16 cellular contexts compared by ENCODE assay signal in the genomic region with DNA sequence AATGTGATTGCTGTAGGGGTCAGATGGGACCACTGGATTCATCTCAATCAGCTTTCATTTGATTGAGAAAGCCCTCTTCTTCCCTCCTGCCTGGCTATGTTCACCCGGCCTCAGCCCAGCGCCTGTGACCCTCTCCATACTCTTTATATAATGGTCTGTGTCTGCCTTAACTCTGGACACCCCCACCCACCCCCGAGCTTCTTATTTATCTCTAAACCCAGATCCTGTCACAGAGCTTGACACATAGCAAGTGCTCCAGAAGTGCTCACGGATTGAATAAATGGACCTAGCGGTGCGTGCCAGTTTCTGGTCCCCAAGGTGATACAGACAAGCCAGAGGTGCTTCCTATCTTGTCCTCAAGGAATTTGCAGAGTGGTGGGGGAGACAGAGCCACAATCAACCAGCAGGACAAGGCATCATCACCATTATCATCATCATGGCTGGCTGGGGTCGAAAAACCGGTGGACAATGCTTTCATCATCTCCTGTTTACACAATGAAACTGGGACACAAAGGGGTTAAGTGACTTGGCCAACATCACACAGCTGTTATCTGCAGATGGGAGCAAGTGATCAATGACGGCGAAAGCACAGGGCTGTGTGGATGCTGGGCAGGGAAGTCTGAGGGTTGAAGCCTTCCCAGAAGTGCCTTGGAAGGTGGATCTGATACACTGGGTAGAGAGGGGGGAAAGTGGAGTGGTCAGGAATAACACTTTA. TPM values are rescaled to one million over a fixed set of nuclear protein-coding genes. Genes with fewer than 3 reads are reported as not detected.
DNase-seq lines count a peak whose midpoint lies in the region; ATAC-seq and TF ChIP-seq lines count a peak whose summit lies in the region.
"Had no signal": no experiment of that assay in that cellular context is flagged by ENCODE, and none has a peak within 500 bp of the region (broad histone marks: within the 10 kb centered on the region; RNA-seq: fewer than 3 reads in every experiment).

No MANE protein-coding gene starts in this region.

- DNase-seq in SHP77 (lab: John Stamatoyannopoulos, UW) (peak; percentile 28 to 40), SHP77 treated with DMSO at 0.1 percent for 48 hours (lab: John Stamatoyannopoulos, UW) (no peak), mammary epithelial cell (no peak), mucosa of gallbladder (ENCODE audit: low spot score) (peak; percentile 25), type B pancreatic cell (ENCODE audit: extremely low spot score, unreplicated experiment) (no peak), SKM-1 treated with dmso at 0.1 percent for 144 hours (lab: John Stamatoyannopoulos, UW; ENCODE audit: unreplicated experiment) (no peak), NCI-H2081 treated with DMSO at 0.1 percent for 48 hours (lab: John Stamatoyannopoulos, UW) (no peak)
- DNase-seq: activated CD4-positive, alpha-beta T cell treated with anti-CD3 and anti-CD28 coated beads for 36 hours; cortex of kidney; naive thymus-derived CD4-positive, alpha-beta T cell; NCI-H2029 treated with DMSO at 0.1 percent for 48 hours; SIG-M5; stimulated activated CD4-positive, alpha-beta T cell treated with anti-CD3 and anti-CD28 coated beads, Interleukin-2, amount 100 ng/mL, for 48 hours had no signal

- BruUV-seq in mammary epithelial cell (replicated peaks; lab: Mats Ljungman, UMichigan) = no TSS peak

- CTCF ChIA-PET in mammary epithelial cell (lab: Charles Lee; ENCODE audit: low non-redundant PET) = interaction anchor here (0.6 kb wide), 1 partner anchor 24 kb away, joined by 6 read pairs; no protein-coding TSS in a partner anchor

- dilution Hi-C loops in mammary epithelial cell (cut with HindIII; ENCODE audit: low sequenced_read_pairs) = no loop called here

- no peaks in the 10 kb centered on the region for H3K36me3 Mint-ChIP-seq in type B pancreatic cell
- H3K36me3 Mint-ChIP-seq: IgD-negative memory B cell; naive thymus-derived CD4-positive, alpha-beta T cell had no signal

- no peak overlapping the region for H3K27ac ChIP-seq in mammary epithelial cell (ENCODE audit: insufficient read depth, low read depth, low read length)

- ATAC-seq in GM19035 (IDR thresholded peaks at IDR 0.05; ENCODE audit: unreplicated experiment) = no peak
- ATAC-seq: activated CD4-positive, alpha-beta T cell treated with anti-CD3 and anti-CD28 coated beads for 36 hours; naive thymus-derived CD4-positive, alpha-beta T cell had no signal

- peak overlapping the region; percentile 37 for H3K27ac Mint-ChIP-seq in type B pancreatic cell
- H3K27ac Mint-ChIP-seq: activated CD4-positive, alpha-beta T cell treated with anti-CD3 and anti-CD28 coated beads for 36 hours; naive thymus-derived CD4-positive, alpha-beta T cell had no signal

- H3K27me3 Mint-ChIP-seq in type B pancreatic cell = peaks cover 70% of the 10 kb centered on the region

- H3K79me2 ChIP-seq in mammary epithelial cell (ENCODE audit: insufficient read depth, low read length) = no peaks in the 10 kb centered on the region

- H3K4me2 ChIP-seq in mammary epithelial cell (ENCODE audit: insufficient read depth, low read depth, low read length) = no peak overlapping the region

- TF ChIP-seq CTCF in mammary epithelial cell (conservative IDR thresholded peaks at IDR 0.05 in 1 of 2, IDR thresholded peaks at IDR 0.05 in 1 of 2; ENCODE audit: extremely low read depth in 1 of 2, insufficient read depth in 1 of 2, low read depth in 1 of 2, low read length in 2 of 2) (no peak), type B pancreatic cell (conservative IDR thresholded peaks at IDR 0.05) (no peak)

- intact Hi-C loops in mammary epithelial cell (cut with micrococcal nuclease) = no loop called here

- peaks cover 35% of the 10 kb centered on the region for H3K4me1 Mint-ChIP-seq in type B pancreatic cell (ENCODE audit: unreplicated experiment)

- peak overlapping the region; percentile 22 for H3K4me3 Mint-ChIP-seq in type B pancreatic cell
- H3K4me3 Mint-ChIP-seq: activated CD4-positive, alpha-beta T cell treated with anti-CD3 and anti-CD28 coated beads for 36 hours had no signal

- H3K9me3 Mint-ChIP-seq in type B pancreatic cell = no peaks in the 10 kb centered on the region
- H3K9me3 Mint-ChIP-seq: IgD-negative memory B cell; naive thymus-derived CD4-positive, alpha-beta T cell had no signal

- H3K4me3 ChIP-seq in mammary epithelial cell (replicated peaks in 1 of 3; ENCODE audit: insufficient read depth in 1 of 3, low read depth in 2 of 3, low read length in 3 of 3) = no peak overlapping the region

- peak overlapping the region; percentile 68 for H2AFZ ChIP-seq in mammary epithelial cell (ENCODE audit: low read depth, low read length)

- WGBS in mammary epithelial cell (ENCODE audit: low coverage, missing lambda C conversion rate) = 81% methylated on average over 10 of the region's 10 CpGs

- no peaks in the 10 kb centered on the region for H3K27me3 ChIP-seq in mammary epithelial cell (ENCODE audit: insufficient read depth, low read length)

- no peak overlapping the region for H3K9ac ChIP-seq in mammary epithelial cell (ENCODE audit: insufficient read depth, low read length)

- H3K36me3 ChIP-seq in mammary epithelial cell (ENCODE audit: insufficient read depth, low read length) = no peaks in the 10 kb centered on the region

- in situ Hi-C loops in mammary epithelial cell (cut with MboI; ENCODE audit: low sequenced_read_pairs in 2 of 2) = loop anchor here in 1 of 2 donors (5.0 kb wide), 1 partner anchor 37 kb away; no protein-coding TSS in a partner anchor

- H3K4me1 ChIP-seq in mammary epithelial cell (ENCODE audit: insufficient read depth, low read length) = peaks cover 18% of the 10 kb centered on the region

- H3K9me3 ChIP-seq in mammary epithelial cell (replicated peaks; ENCODE audit: insufficient read depth, low read length) = no peaks in the 10 kb centered on the region

- H4K20me1 ChIP-seq in mammary epithelial cell (ENCODE audit: insufficient read depth, low read length) = no peaks in the 10 kb centered on the region

RNA-seq across cellular contexts. Expression of a gene that starts 2.2 kb away (rescaled TPM):
- total RNA-seq in mammary epithelial cell (10 to 100 TPM in 1 of 2 donors, not detected in 1; 26.5 TPM), mucosa of gallbladder (4.9 TPM), type B pancreatic cell (ENCODE audit: low replicate concordance) (40.5 and 59.4 TPM in 2 replicates)
- not detected for polyA plus RNA-seq in mammary epithelial cell
- polyA minus RNA-seq in mammary epithelial cell = not detected
- total RNA-seq: activated CD4-positive, alpha-beta T cell treated with anti-CD3 and anti-CD28 coated beads for 36 hours; G401; naive thymus-derived CD4-positive, alpha-beta T cell had no signal
- polyA plus RNA-seq: naive thymus-derived CD4-positive, alpha-beta T cell had no signal

Comparison
In these comparisons a context has a peak if more than half of its experiments do, and no peak if none do; other contexts are left out.
1. DNase-seq: peak in SHP77 (2 of 2) and mucosa of gallbladder (single experiment); none in SHP77 treated with DMSO at 0.1 percent for 48 hours (single experiment), mammary epithelial cell (single experiment), type B pancreatic cell (single experiment), SKM-1 treated with dmso at 0.1 percent for 144 hours (single experiment) and NCI-H2081 treated with DMSO at 0.1 percent for 48 hours (single experiment).